Comparison of ENCODE assay signal across 28 cellular contexts in genomic region chr6:99183066-99183465, GRCh38.
"Had no signal": no experiment of that assay in that cellular context is flagged by ENCODE, and none has a peak within 500 bp of the region (broad histone marks: within the 10 kb centered on the region; RNA-seq: fewer than 3 reads in every experiment).

No MANE protein-coding gene starts in this region.

- H3K9me3 ChIP-seq: testis, thyroid gland had no signal

- FAIRE-seq: urothelium cell line had no signal

- H3K27ac Mint-ChIP-seq: stimulated activated effector memory CD8-positive, alpha-beta T cell treated with anti-CD3 and anti-CD28 coated beads, Interleukin-12 subunit alpha, Interleukin-12 subunit beta, amount 100 ng/mL, for 72 hours; stimulated activated memory B cell treated with anti-CD40 and anti-IgM and Interleukin-4, amounts not matched to agents 10 μg/mL and 1 μg/mL and 100 μg/mL, for 72 hours; stimulated activated naive B cell treated with anti-CD40 and anti-IgM and Interleukin-4, amounts not matched to agents 10 μg/mL and 1 μg/mL and 100 μg/mL, for 72 hours; stimulated activated naive CD8-positive, alpha-beta T cell treated with anti-CD3 and anti-CD28 coated beads, Interleukin-15, Interleukin-2, amounts not matched to agents 100 ng/mL and 50 ng/mL, for 24 hours; type B pancreatic cell had no signal

- H3K4me1 Mint-ChIP-seq: stimulated activated effector memory CD8-positive, alpha-beta T cell treated with anti-CD3 and anti-CD28 coated beads, Interleukin-12 subunit alpha, Interleukin-12 subunit beta, amount 100 ng/mL, for 72 hours; stimulated activated memory B cell treated with anti-CD40 and anti-IgM and Interleukin-4, amounts not matched to agents 10 μg/mL and 1 μg/mL and 100 μg/mL, for 72 hours; stimulated activated naive B cell treated with anti-CD40 and anti-IgM and Interleukin-4, amounts not matched to agents 10 μg/mL and 1 μg/mL and 100 μg/mL, for 72 hours; stimulated activated naive CD8-positive, alpha-beta T cell treated with anti-CD3 and anti-CD28 coated beads, Interleukin-15, amount 100 ng/mL, for 72 hours had no signal

- ATAC-seq: stimulated activated effector memory CD8-positive, alpha-beta T cell treated with anti-CD3 and anti-CD28 coated beads, Interleukin-12 subunit alpha, Interleukin-12 subunit beta, amount 100 ng/mL, for 72 hours; stimulated activated memory B cell treated with anti-CD40 and anti-IgM and Interleukin-4, amounts not matched to agents 10 μg/mL and 1 μg/mL and 100 μg/mL, for 72 hours; stimulated activated naive B cell treated with anti-CD40 and anti-IgM and Interleukin-4, amounts not matched to agents 10 μg/mL and 1 μg/mL and 100 μg/mL, for 72 hours; stimulated activated naive CD8-positive, alpha-beta T cell treated with anti-CD3 and anti-CD28 coated beads, Interleukin-15, amount 100 ng/mL, for 72 hours; stimulated activated naive CD8-positive, alpha-beta T cell treated with anti-CD3 and anti-CD28 coated beads, Interleukin-15, Interleukin-2, amounts not matched to agents 100 U/mL and 50 U/mL, for 24 hours; upper lobe of right lung had no signal

- H3K4me1 ChIP-seq: suprapubic skin, testis, tibial artery, tibial nerve, transverse colon, upper lobe of left lung, upper lobe of right lung, uterus, vagina had no signal

- H3K27me3 ChIP-seq: stomach, suprapubic skin, testis, thyroid gland, tibial artery, tibial nerve, transverse colon, upper lobe of left lung, upper lobe of right lung, uterus, vagina had no signal

- H3K36me3 ChIP-seq: stomach, suprapubic skin, thoracic aorta, thyroid gland, tibial artery, tibial nerve, transverse colon, upper lobe of left lung, upper lobe of right lung, uterus, vagina had no signal

- H3K27me3 Mint-ChIP-seq: type B pancreatic cell had no signal

- DNase-seq: stimulated activated CD4-positive, alpha-beta T cell treated with anti-CD3 and anti-CD28 coated beads, Interleukin-2, amount 100 ng/mL, for 48 hours; stimulated activated CD4-positive, alpha-beta T cell treated with anti-CD3 and anti-CD28 coated beads, Interleukin-4, amount 100 ng/mL, for 1 hour; stimulated activated CD4-positive, alpha-beta T cell treated with anti-CD3 and anti-CD28 coated beads, Interleukin-4, amount 100 ng/mL, for 24 hours; stimulated activated CD4-positive, alpha-beta T cell treated with anti-CD3 and anti-CD28 coated beads, Interleukin-4, amount 100 ng/mL, for 4 hours; stimulated activated CD8-positive, alpha-beta memory T cell treated with anti-CD3 and anti-CD28 coated beads, Interleukin-4, amount 100 ng/mL, for 48 hours; stimulated activated naive B cell treated with anti-CD40 and anti-IgM and Interleukin-4, amounts not matched to agents 10 μg/mL and 1 μg/mL and 100 μg/mL, for 72 hours; stimulated activated naive CD4-positive, alpha-beta T cell; stimulated activated naive CD4-positive, alpha-beta T cell treated with Interleukin-2 at 50 U/mL for 16 hours; stimulated activated naive CD8-positive, alpha-beta T cell treated with anti-CD3 and anti-CD28 coated beads, Interleukin-15, amount 100 ng/mL, for 72 hours; stimulated activated naive CD8-positive, alpha-beta T cell treated with anti-CD3 and anti-CD28 coated beads, Interleukin-15, Interleukin-2, amounts not matched to agents 100 U/mL and 50 U/mL, for 24 hours; stomach; substantia nigra; testis; thyroid gland; tibial artery; transverse colon; upper lobe of left lung; upper lobe of right lung; uterus had no signal

- H3K27ac ChIP-seq: stomach, suprapubic skin, testis, thoracic aorta, thyroid gland, tibial artery, tibial nerve, transverse colon, upper lobe of left lung, upper lobe of right lung, uterus, vagina had no signal

- H3K4me3 Mint-ChIP-seq: stimulated activated effector memory CD8-positive, alpha-beta T cell treated with anti-CD3 and anti-CD28 coated beads, Interleukin-12 subunit alpha, Interleukin-12 subunit beta, amount 100 ng/mL, for 72 hours; stimulated activated memory B cell treated with anti-CD40 and anti-IgM and Interleukin-4, amounts not matched to agents 10 μg/mL and 1 μg/mL and 100 μg/mL, for 72 hours; stimulated activated naive B cell treated with anti-CD40 and anti-IgM and Interleukin-4, amounts not matched to agents 10 μg/mL and 1 μg/mL and 100 μg/mL, for 72 hours; stimulated activated naive CD8-positive, alpha-beta T cell treated with anti-CD3 and anti-CD28 coated beads, Interleukin-15, amount 100 ng/mL, for 72 hours; stimulated activated naive CD8-positive, alpha-beta T cell treated with anti-CD3 and anti-CD28 coated beads, Interleukin-15, Interleukin-2, amounts not matched to agents 100 ng/mL and 50 ng/mL, for 24 hours; type B pancreatic cell had no signal

- H3K4me3 ChIP-seq: stomach, suprapubic skin, testis, thoracic aorta, thyroid gland, tibial artery, tibial nerve, transverse colon, upper lobe of left lung, upper lobe of right lung, uterus, vagina had no signal

- H3K36me3 Mint-ChIP-seq: stimulated activated effector memory CD8-positive, alpha-beta T cell treated with anti-CD3 and anti-CD28 coated beads, Interleukin-12 subunit alpha, Interleukin-12 subunit beta, amount 100 ng/mL, for 72 hours; stimulated activated memory B cell treated with anti-CD40 and anti-IgM and Interleukin-4, amounts not matched to agents 10 μg/mL and 1 μg/mL and 100 μg/mL, for 72 hours; stimulated activated naive B cell treated with anti-CD40 and anti-IgM and Interleukin-4, amounts not matched to agents 10 μg/mL and 1 μg/mL and 100 μg/mL, for 72 hours; type B pancreatic cell had no signal
